ENCODE assay signal across 20 cellular contexts in genomic region chr12:15520844-15521243, GRCh38.
"Had no signal": no experiment of that assay in that cellular context is flagged by ENCODE, and none has a peak within 500 bp of the region (broad histone marks: within the 10 kb centered on the region; RNA-seq: fewer than 3 reads in every experiment).

No MANE protein-coding gene starts in this region.

- H3K36me3 ChIP-seq: colonic mucosa, gastrocnemius medialis, stomach, vagina had no signal

- FAIRE-seq: kidney had no signal

- H3K27me3 ChIP-seq: colonic mucosa, vagina had no signal

- H3K4me1 Mint-ChIP-seq: activated CD4-positive, alpha-beta memory T cell treated with anti-CD3 and anti-CD28 coated beads, Interleukin-2, amount 10 ng/mL, durations not matched to agents 7 days and 5 days; activated CD8-positive, alpha-beta memory T cell treated with anti-CD3 and anti-CD28 coated beads, Interleukin-2, amount 10 ng/mL, durations not matched to agents 7 days and 5 days; stimulated activated effector memory CD8-positive, alpha-beta T cell treated with anti-CD3 and anti-CD28 coated beads, Interleukin-12 subunit alpha, Interleukin-12 subunit beta, amount 100 ng/mL, for 72 hours had no signal

- H3K9me3 ChIP-seq: colonic mucosa, gastrocnemius medialis, stomach, vagina had no signal

- H3K36me3 Mint-ChIP-seq: activated CD8-positive, alpha-beta memory T cell treated with anti-CD3 and anti-CD28 coated beads, Interleukin-2, amount 10 ng/mL, durations not matched to agents 7 days and 5 days; natural killer cell treated with Interleukin-12 subunit alpha and Interleukin-12 subunit beta and Interleukin-15 and Interleukin-18, amount 100 ng/mL, for 72 hours; stimulated activated effector memory CD8-positive, alpha-beta T cell treated with anti-CD3 and anti-CD28 coated beads, Interleukin-12 subunit alpha, Interleukin-12 subunit beta, amount 100 ng/mL, for 72 hours had no signal

- H3K9ac ChIP-seq: parathyroid adenoma had no signal

- H3K27ac ChIP-seq: colonic mucosa, gastrocnemius medialis, parathyroid adenoma, stomach, vagina had no signal

- H3K4me3 ChIP-seq: colonic mucosa, gastrocnemius medialis, lung, smooth muscle cell, stomach, vagina had no signal

- H3K4me3 Mint-ChIP-seq: activated CD4-positive, alpha-beta memory T cell treated with anti-CD3 and anti-CD28 coated beads, Interleukin-2, amount 10 ng/mL, durations not matched to agents 7 days and 5 days; activated CD4-positive, alpha-beta T cell treated with anti-CD3 and anti-CD28 coated beads for 36 hours; activated CD8-positive, alpha-beta memory T cell treated with anti-CD3 and anti-CD28 coated beads, Interleukin-2, amount 10 ng/mL, durations not matched to agents 7 days and 5 days; activated naive CD4-positive, alpha-beta T cell treated with anti-CD3 and anti-CD28 coated beads for 36 hours; brain; natural killer cell treated with Interleukin-12 subunit alpha and Interleukin-12 subunit beta and Interleukin-15 and Interleukin-18, amount 100 ng/mL, for 72 hours; stimulated activated effector memory CD8-positive, alpha-beta T cell treated with anti-CD3 and anti-CD28 coated beads, Interleukin-12 subunit alpha, Interleukin-12 subunit beta, amount 100 ng/mL, for 72 hours had no signal

- DNase-seq: activated CD4-positive, alpha-beta memory T cell treated with anti-CD3 and anti-CD28 coated beads, Interleukin-2, amount 10 ng/mL, durations not matched to agents 7 days and 5 days; activated CD4-positive, alpha-beta T cell treated with anti-CD3 and anti-CD28 coated beads for 36 hours; activated CD8-positive, alpha-beta memory T cell treated with anti-CD3 and anti-CD28 coated beads, Interleukin-2, amount 10 ng/mL, durations not matched to agents 7 days and 5 days; activated naive CD4-positive, alpha-beta T cell treated with anti-CD3 and anti-CD28 coated beads for 36 hours; central memory CD4-positive, alpha-beta T cell; colonic mucosa; effector CD4-positive, alpha-beta T cell; gastrocnemius medialis; kidney; stimulated activated CD4-positive, alpha-beta T cell treated with anti-CD3 and anti-CD28 coated beads, Interleukin-4, amount 100 ng/mL, for 1 hour; stomach; trophoblast cell had no signal

- H3K4me1 ChIP-seq: colonic mucosa, gastrocnemius medialis, parathyroid adenoma, stomach, vagina had no signal

- H3K4me2 ChIP-seq: smooth muscle cell had no signal

- H3K79me2 ChIP-seq: parathyroid adenoma had no signal

- H3K9me3 Mint-ChIP-seq: activated CD4-positive, alpha-beta memory T cell treated with anti-CD3 and anti-CD28 coated beads, Interleukin-2, amount 10 ng/mL, durations not matched to agents 7 days and 5 days; activated T-helper 2 cell treated with anti-CD3 and anti-CD28 coated beads, Interferon-gamma antibody, Interleukin-2, Interleukin-4, amounts not matched to agents 10 μg/mL and 5 μg/mL and 100 μg/mL, durations not matched to agents 14 hours and 24 hours and 36 hours; brain; natural killer cell treated with Interleukin-12 subunit alpha and Interleukin-12 subunit beta and Interleukin-15 and Interleukin-18, amount 100 ng/mL, for 72 hours; stimulated activated effector memory CD8-positive, alpha-beta T cell treated with anti-CD3 and anti-CD28 coated beads, Interleukin-12 subunit alpha, Interleukin-12 subunit beta, amount 100 ng/mL, for 72 hours had no signal

- H3K27ac Mint-ChIP-seq: activated CD4-positive, alpha-beta memory T cell treated with anti-CD3 and anti-CD28 coated beads, Interleukin-2, amount 10 ng/mL, durations not matched to agents 7 days and 5 days; activated CD4-positive, alpha-beta T cell treated with anti-CD3 and anti-CD28 coated beads for 36 hours; activated CD8-positive, alpha-beta memory T cell treated with anti-CD3 and anti-CD28 coated beads, Interleukin-2, amount 10 ng/mL, durations not matched to agents 7 days and 5 days; activated naive CD4-positive, alpha-beta T cell treated with anti-CD3 and anti-CD28 coated beads for 36 hours; activated T-helper 2 cell treated with anti-CD3 and anti-CD28 coated beads, Interferon-gamma antibody, Interleukin-2, Interleukin-4, amounts not matched to agents 10 μg/mL and 5 μg/mL and 100 μg/mL, durations not matched to agents 14 hours and 24 hours and 36 hours; natural killer cell treated with Interleukin-12 subunit alpha and Interleukin-12 subunit beta and Interleukin-15 and Interleukin-18, amount 100 ng/mL, for 72 hours; stimulated activated effector memory CD8-positive, alpha-beta T cell treated with anti-CD3 and anti-CD28 coated beads, Interleukin-12 subunit alpha, Interleukin-12 subunit beta, amount 100 ng/mL, for 72 hours had no signal

- H2AFZ ChIP-seq: parathyroid adenoma had no signal
